Comparison of ENCODE assay signal across 10 cellular contexts in genomic region chr16:57537596-57538234, GRCh38. TPM values are rescaled to one million over a fixed set of nuclear protein-coding genes. Genes with fewer than 3 reads are reported as not detected.
DNase-seq lines count a peak whose midpoint lies in the region; ATAC-seq and TF ChIP-seq lines count a peak whose summit lies in the region.
"Had no signal": no experiment of that assay in that cellular context is flagged by ENCODE, and none has a peak within 500 bp of the region (broad histone marks: within the 10 kb centered on the region; RNA-seq: fewer than 3 reads in every experiment).

No MANE protein-coding gene starts in this region.

- ATAC-seq in DND-41 (ENCODE audit: insufficient read depth, low read depth) (no peak), IMR-90 (ENCODE audit: low read depth) (no peak)
- ATAC-seq in activated T-helper 17 cell treated with anti-CD3 and anti-CD28 coated beads, Interleukin-2, amount 50 U/mL, for 72 hours (replicated peaks), result peak; percentile 2
- no peak for ATAC-seq in activated CD4-positive, CD25-positive, alpha-beta regulatory T cell treated with anti-CD3 and anti-CD28 coated beads, Interleukin-2, amount 50 U/mL, for 24 hours

- in situ Hi-C loops in IMR-90 (cut with MboI; ENCODE audit: low sequenced_read_pairs), result no loop called here

- intact Hi-C loops in IMR-90 (cut with micrococcal nuclease), result no loop called here
- intact Hi-C loops in prostate gland (cut with DNase I), result loop anchor here (5.0 kb wide), 1 partner anchor 235 kb away; no protein-coding TSS in a partner anchor

- H2BK15ac ChIP-seq in IMR-90 (ENCODE audit: low read depth, low read length), result no peak overlapping the region

- H4K5ac ChIP-seq in IMR-90 (ENCODE audit: low read depth, low read length), result no peak overlapping the region

- H3K18ac ChIP-seq in IMR-90 (ENCODE audit: low read depth, low read length), result no peak overlapping the region

- H2AK9ac ChIP-seq in IMR-90 (replicated peaks; ENCODE audit: low read depth, low read length, poor library complexity), result no peak overlapping the region

- H4K91ac ChIP-seq in IMR-90 (ENCODE audit: insufficient read depth, low read depth, low read length), result no peak overlapping the region

- H3K4me3 Mint-ChIP-seq in activated T-helper 17 cell treated with anti-CD3 and anti-CD28 coated beads, Interleukin-2, amount 50 U/mL, for 72 hours, result peak overlapping the region; percentile 81
- peak overlapping the region; percentile 76 for H3K4me3 Mint-ChIP-seq in neural crest cell

- 60% methylated on average over 1 of the region's 10 CpGs; no CpG with 5 or more reads in 1 of the 2 experiments for WGBS in IMR-90 (ENCODE audit: extremely low coverage in 2 of 2, insufficient read length in 1 of 2), 2 experiments
- WGBS in prostate gland, result 63% methylated on average over 10 of the region's 10 CpGs

- CTCF ChIA-PET in IMR-90 (lab: Yijun Ruan, JAX), result no interaction called here

- H3K36me3 Mint-ChIP-seq in activated T-helper 17 cell treated with anti-CD3 and anti-CD28 coated beads, Interleukin-2, amount 50 U/mL, for 72 hours (ENCODE audit: low read depth), result peaks cover 20% of the 10 kb centered on the region
- H3K36me3 Mint-ChIP-seq in neural crest cell (ENCODE audit: low read depth), result no peaks in the 10 kb centered on the region

- H3K27me3 ChIP-seq in DND-41 (ENCODE audit: insufficient read depth, low read length, poor library complexity) (peaks cover 7% of the 10 kb centered on the region), IMR-90 (ENCODE audit: control insufficient read depth, insufficient read depth, low read length) (peaks cover 29% of the 10 kb centered on the region), prostate gland (replicated peaks; ENCODE audit: insufficient read depth) (no peaks in the 10 kb centered on the region)

- H3K36me3 ChIP-seq in DND-41 (ENCODE audit: insufficient read depth, low read length) (no peaks in the 10 kb centered on the region), IMR-90 (ENCODE audit: control insufficient read depth, insufficient read depth, low read length) (no peaks in the 10 kb centered on the region), prostate gland (no peaks in the 10 kb centered on the region)

- H3K4me1 ChIP-seq in DND-41 (ENCODE audit: insufficient read depth, low read length) (peaks cover 44% of the 10 kb centered on the region), IMR-90 (ENCODE audit: control insufficient read depth, insufficient read depth, low read length) (peaks cover 17% of the 10 kb centered on the region; the same call in 1 of the 2 replicates), prostate gland (replicated peaks) (peaks cover 12% of the 10 kb centered on the region)

- dilution Hi-C loops in IMR-90 (cut with HindIII; ENCODE audit: low sequenced_read_pairs, unreplicated experiment), result no loop called here

- H3K4me3 ChIP-seq in DND-41 (ENCODE audit: low read depth in 1 of 2, low read length in 2 of 2) (0 out of 4 replicates have a peak overlapping the region, but pooled peaks of 1 of the 2 experiments have one; percentile 60), IMR-90 (ENCODE audit: insufficient read depth, low read depth, low read length) (no peak overlapping the region), prostate gland (no peak overlapping the region)

- no peak overlapping the region for H2BK120ac ChIP-seq in IMR-90 (ENCODE audit: low read depth, low read length)

- no peak overlapping the region for H4K8ac ChIP-seq in IMR-90 (ENCODE audit: low read depth in 2 of 2, low read length in 2 of 2)

- no peak for TF ChIP-seq RAD21 in IMR-90 (IDR thresholded peaks at IDR 0.05; ENCODE audit: low read length)

- no peak overlapping the region for H3K4ac ChIP-seq in IMR-90 (ENCODE audit: low read depth, low read length)

- no peak overlapping the region for H2BK20ac ChIP-seq in IMR-90 (ENCODE audit: low read depth, low read length)

- no peak for TF ChIP-seq CTCF in DND-41 (IDR thresholded peaks at IDR 0.05; ENCODE audit: borderline replicate concordance, extremely low read depth, low read length, poor library complexity, severe bottlenecking)
- no peak for TF ChIP-seq CTCF in IMR-90 (conservative IDR thresholded peaks at IDR 0.05; ENCODE audit: low read depth, low read length)
- TF ChIP-seq CTCF in neural crest cell (conservative IDR thresholded peaks at IDR 0.05), result no peak
- no peak for TF ChIP-seq CTCF in prostate gland (IDR thresholded peaks at IDR 0.05)

- peak overlapping the region; percentile 98 for H3K27ac Mint-ChIP-seq in activated T-helper 17 cell treated with anti-CD3 and anti-CD28 coated beads, Interleukin-2, amount 50 U/mL, for 72 hours
- no peak overlapping the region for H3K27ac Mint-ChIP-seq in neural crest cell (ENCODE audit: unreplicated experiment)

- no TSS peak for BruUV-seq in IMR-90 (replicated peaks; lab: Mats Ljungman, UMichigan)

- no peaks in the 10 kb centered on the region for H3K9me3 Mint-ChIP-seq in activated T-helper 17 cell treated with anti-CD3 and anti-CD28 coated beads, Interleukin-2, amount 50 U/mL, for 72 hours
- no peaks in the 10 kb centered on the region for H3K9me3 Mint-ChIP-seq in neural crest cell

- H3K79me1 ChIP-seq in IMR-90 (ENCODE audit: low read depth in 1 of 2, low read length in 2 of 2), result peaks cover 7 to 22% of the 10 kb centered on the region in 2 experiments; a peak in 3 of 4 replicates

- H2BK5ac ChIP-seq in IMR-90 (ENCODE audit: low read depth, low read length, poor library complexity, severe bottlenecking), result no peak overlapping the region

- peak overlapping the region; percentile 80 for H3K4me2 ChIP-seq in DND-41 (ENCODE audit: insufficient read depth, low read length)
- H3K4me2 ChIP-seq in IMR-90 (ENCODE audit: low read depth, low read length), result peak overlapping the region; percentile 96

- no peaks in the 10 kb centered on the region; the same call in 1 of the 2 replicates for H3K9me1 ChIP-seq in IMR-90 (ENCODE audit: insufficient read depth, low read length)

- H4K20me1 ChIP-seq in DND-41 (ENCODE audit: insufficient read depth, low read length), result no peaks in the 10 kb centered on the region
- no peaks in the 10 kb centered on the region for H4K20me1 ChIP-seq in IMR-90 (ENCODE audit: insufficient read depth, low read length)

- H3K27me3 Mint-ChIP-seq in activated T-helper 17 cell treated with anti-CD3 and anti-CD28 coated beads, Interleukin-2, amount 50 U/mL, for 72 hours, result no peaks in the 10 kb centered on the region
- H3K27me3 Mint-ChIP-seq in neural crest cell (ENCODE audit: low read depth), result peaks cover 21% of the 10 kb centered on the region

- TF ChIP-seq POLR2A in IMR-90 (IDR thresholded peaks at IDR 0.05; ENCODE audit: low read depth, low read length) (no peak), prostate gland (IDR thresholded peaks at IDR 0.05) (no peak)

- H2AFZ ChIP-seq in DND-41 (ENCODE audit: low read depth, low read length), result 0 out of 2 replicates have a peak overlapping the region, but pooled peaks have one; percentile 82
- no peak overlapping the region for H2AFZ ChIP-seq in IMR-90 (replicated peaks; ENCODE audit: low read length, poor library complexity)

- no peak overlapping the region for H3K14ac ChIP-seq in IMR-90 (replicated peaks; ENCODE audit: low read depth, low read length)

- no peak overlapping the region for H2AK5ac ChIP-seq in IMR-90 (ENCODE audit: low read depth, low read length)

- no peak overlapping the region for H3K9ac ChIP-seq in DND-41 (ENCODE audit: low read depth, low read length)
- H3K9ac ChIP-seq in IMR-90 (ENCODE audit: low read depth, low read length), result no peak overlapping the region

- H3K9me3 ChIP-seq in DND-41 (ENCODE audit: insufficient read depth, low read length, severe bottlenecking) (no peaks in the 10 kb centered on the region), IMR-90 (ENCODE audit: control insufficient read depth, insufficient read depth, low read length) (no peaks in the 10 kb centered on the region), prostate gland (no peaks in the 10 kb centered on the region)

- H3K27ac ChIP-seq in DND-41 (ENCODE audit: low read length) (no peak overlapping the region), IMR-90 (ENCODE audit: insufficient read depth, low read length) (no peak overlapping the region), prostate gland (no peak overlapping the region)

- H3K56ac ChIP-seq in IMR-90 (ENCODE audit: extremely low read depth, insufficient read depth, low read length), result no peak overlapping the region

- no peaks in the 10 kb centered on the region for H3K79me2 ChIP-seq in DND-41 (ENCODE audit: insufficient read depth, low read length)

- no peak for DNase-seq in DND-41
- no peak for DNase-seq in IMR-90
- no peak for DNase-seq in neural crest cell (ENCODE audit: low read depth, low spot score)
- no peak for DNase-seq in NCI-H345 (lab: John Stamatoyannopoulos, UW)
- DNase-seq in NCI-H2081 (lab: John Stamatoyannopoulos, UW), result no peak
- no peak for DNase-seq in prostate gland (ENCODE audit: low spot score)
- DNase-seq: NCI-H510A treated with DMSO at 0.1 percent for 48 hours had no signal

- peaks cover 56% of the 10 kb centered on the region for H3K4me1 Mint-ChIP-seq in activated T-helper 17 cell treated with anti-CD3 and anti-CD28 coated beads, Interleukin-2, amount 50 U/mL, for 72 hours
- H3K4me1 Mint-ChIP-seq in neural crest cell, result peaks cover 25% of the 10 kb centered on the region

- H3K23ac ChIP-seq in IMR-90 (ENCODE audit: low read depth, low read length), result no peak overlapping the region

- POLR2A ChIA-PET in IMR-90 (lab: Charles Lee; ENCODE audit: unreplicated experiment), result no interaction called here

RNA-seq across cellular contexts. Expression of gene CCDC102A, which starts 1.3 kb away (rescaled TPM):
- total RNA-seq in IMR-90 (2012; rRNA removed) (5.4 and 5.6 TPM in 2 replicates), neural crest cell (6.4 and 8.6 TPM in 2 replicates), prostate gland (10 to 100 TPM; 22.5 to 26.8 TPM)
- polyA plus RNA-seq in IMR-90 (2012; rRNA removed), result 8.5 and 11.4 TPM in 2 replicates
- 20.6 and 24.3 TPM in 2 replicates for polyA plus RNA-seq in IMR-90 (2012; cell fraction: cytosol; rRNA removed)
- polyA plus RNA-seq in IMR-90 (2012; cell fraction: nucleus; rRNA removed; ENCODE audit: low replicate concordance), result 9.6 and 18.3 TPM in 2 replicates
- total RNA-seq in activated T-helper 17 cell treated with anti-CD3 and anti-CD28 coated beads, Interleukin-2, amount 50 U/mL, for 72 hours, result 10 to 100 TPM; 16.7 to 21.2 TPM

RNA-seq across cellular contexts. Expression of gene ADGRG5, which starts 4.7 kb away (rescaled TPM):
- total RNA-seq in IMR-90 (2012; rRNA removed), result not detected in 2 replicates
- polyA plus RNA-seq in IMR-90 (2012; rRNA removed), result not detected in 2 replicates
- 0.02 TPM in 1 of 2 replicates, not detected in the other for polyA plus RNA-seq in IMR-90 (2012; cell fraction: cytosol; rRNA removed)
- 0.04 TPM in 1 of 2 replicates, not detected in the other for polyA plus RNA-seq in IMR-90 (2012; cell fraction: nucleus; rRNA removed; ENCODE audit: low replicate concordance)
- 10 to 100 TPM; 13.7 to 36.9 TPM for total RNA-seq in activated T-helper 17 cell treated with anti-CD3 and anti-CD28 coated beads, Interleukin-2, amount 50 U/mL, for 72 hours
- total RNA-seq in neural crest cell, result 0.07 TPM in 2 replicates
- total RNA-seq in prostate gland, result 1 to 10 TPM in 1 of 2 donors, under 1 TPM in 1; 0.27 to 3.3 TPM
- total RNA-seq: lung microvascular endothelial cell had no signal

RNA-seq across cellular contexts. Expression of gene DOK4, which starts 51.4 kb away (rescaled TPM):
- total RNA-seq in IMR-90 (2012; rRNA removed), result 20.3 and 22.0 TPM in 2 replicates
- 25.9 and 30.1 TPM in 2 replicates for polyA plus RNA-seq in IMR-90 (2012; rRNA removed)
- 18.4 and 29.8 TPM in 2 replicates for polyA plus RNA-seq in IMR-90 (2012; cell fraction: cytosol; rRNA removed)
- polyA plus RNA-seq in IMR-90 (2012; cell fraction: nucleus; rRNA removed; ENCODE audit: low replicate concordance), result 50.8 and 77.6 TPM in 2 replicates
- total RNA-seq in activated T-helper 17 cell treated with anti-CD3 and anti-CD28 coated beads, Interleukin-2, amount 50 U/mL, for 72 hours, result 10 to 100 TPM in 1 of 2 donors, 1 to 10 TPM in 1; 6.4 to 16.8 TPM
- 20.4 and 22.7 TPM in 2 replicates for total RNA-seq in neural crest cell
- total RNA-seq in prostate gland, result 10 to 100 TPM; 26.3 to 55.4 TPM
